ENCODE assay signal across 13 cellular contexts in genomic region chr2:45922577-45922988, GRCh38.
DNase-seq lines count a peak whose midpoint lies in the region; ATAC-seq and TF ChIP-seq lines count a peak whose summit lies in the region.
"Had no signal": no experiment of that assay in that cellular context is flagged by ENCODE, and none has a peak within 500 bp of the region (broad histone marks: within the 10 kb centered on the region; RNA-seq: fewer than 3 reads in every experiment).

No MANE protein-coding gene starts in this region.

- WGBS in upper lobe of left lung, 2 donors, result 70 to 75% methylated on average over 5 to 7 of the region's 7 CpGs

- TF ChIP-seq CTCF in fibroblast of villous mesenchyme (IDR thresholded peaks at IDR 0.05; ENCODE audit: insufficient read depth, low read depth, low read length) (no peak), upper lobe of left lung (IDR thresholded peaks at IDR 0.05) (no peak), mucosa of descending colon (IDR thresholded peaks at IDR 0.05) (no peak)

- peak; percentile 28 to 41 for DNase-seq in NCI-H526 (lab: John Stamatoyannopoulos, UW)
- no peak for DNase-seq in NCI-H526 treated with DMSO at 0.1 percent for 48 hours (lab: John Stamatoyannopoulos, UW)
- DNase-seq in NCI-H774 (lab: John Stamatoyannopoulos, UW), result peak; percentile 60
- DNase-seq in fibroblast of villous mesenchyme (ENCODE audit: low read depth), result peak; percentile 93
- DNase-seq in upper lobe of left lung, result peak in 1 of 2 donors; percentile 14
- no peak for DNase-seq in mucosa of descending colon
- DNase-seq: gastrocnemius medialis; stimulated activated naive CD8-positive, alpha-beta T cell treated with anti-CD3 and anti-CD28 coated beads, Interleukin-15, Interleukin-2, amounts not matched to agents 100 U/mL and 50 U/mL, for 24 hours; T-helper 17 cell had no signal

- no peak for TF ChIP-seq EP300 in upper lobe of left lung (IDR thresholded peaks at IDR 0.05)

- H3K27ac ChIP-seq in upper lobe of left lung, result peak overlapping the region in 1 of 4 donors; percentile 13
- H3K27ac ChIP-seq: A549, gastrocnemius medialis had no signal

- no peaks in the 10 kb centered on the region for H3K27me3 ChIP-seq in upper lobe of left lung
- H3K27me3 ChIP-seq: breast epithelium, gastrocnemius medialis had no signal

- peaks cover 21 to 49% (median 29%) of the 10 kb centered on the region in 4 donors for H3K4me1 ChIP-seq in upper lobe of left lung
- H3K4me1 ChIP-seq in mucosa of descending colon (ENCODE audit: low read depth), result no peaks in the 10 kb centered on the region
- H3K4me1 ChIP-seq: A549 had no signal

- H3K36me3 ChIP-seq in upper lobe of left lung, result no peaks in the 10 kb centered on the region
- H3K36me3 ChIP-seq in mucosa of descending colon (ENCODE audit: low read depth), result no peaks in the 10 kb centered on the region
- H3K36me3 ChIP-seq: breast epithelium, gastrocnemius medialis had no signal

- no peak overlapping the region for H3K4me3 ChIP-seq in fibroblast of villous mesenchyme (ENCODE audit: low read depth, low read length)
- no peak overlapping the region for H3K4me3 ChIP-seq in upper lobe of left lung
- no peak overlapping the region for H3K4me3 ChIP-seq in mucosa of descending colon
- H3K4me3 ChIP-seq: A549, breast epithelium, gastrocnemius medialis had no signal

- ATAC-seq in upper lobe of left lung (ENCODE audit: low FRiP score in 2 of 2), result peak; percentile 40 to 42
- ATAC-seq in GM19351 (IDR thresholded peaks at IDR 0.05; ENCODE audit: unreplicated experiment), result no peak
- ATAC-seq in GM18517 (IDR thresholded peaks at IDR 0.05; ENCODE audit: unreplicated experiment), result no peak
- ATAC-seq in mucosa of descending colon, result no peak
- ATAC-seq: A549; stimulated activated naive CD8-positive, alpha-beta T cell treated with anti-CD3 and anti-CD28 coated beads, Interleukin-15, Interleukin-2, amounts not matched to agents 100 U/mL and 50 U/mL, for 24 hours; T-helper 17 cell had no signal

- TF ChIP-seq POLR2A in upper lobe of left lung (IDR thresholded peaks at IDR 0.05), result no peak

- intact Hi-C loops in mucosa of descending colon (cut with DNase I, micrococcal nuclease), result no loop called here

- H3K9me3 ChIP-seq in upper lobe of left lung, result no peaks in the 10 kb centered on the region
- no peaks in the 10 kb centered on the region for H3K9me3 ChIP-seq in mucosa of descending colon
- H3K9me3 ChIP-seq: A549, breast epithelium, gastrocnemius medialis had no signal

Comparison
In these comparisons a context has a peak if more than half of its experiments do, and no peak if none do; other contexts are left out.
1. DNase-seq: peak in NCI-H526 (2 of 2), NCI-H774 (single experiment) and fibroblast of villous mesenchyme (single experiment); none in NCI-H526 treated with DMSO at 0.1 percent for 48 hours (single experiment) and mucosa of descending colon (0 of 3).
2. ATAC-seq: peak in upper lobe of left lung (2 of 2); none in GM19351 (single experiment), GM18517 (single experiment) and mucosa of descending colon (single experiment).